1 cellular context compared by ENCODE assay signal in the genomic region with DNA sequence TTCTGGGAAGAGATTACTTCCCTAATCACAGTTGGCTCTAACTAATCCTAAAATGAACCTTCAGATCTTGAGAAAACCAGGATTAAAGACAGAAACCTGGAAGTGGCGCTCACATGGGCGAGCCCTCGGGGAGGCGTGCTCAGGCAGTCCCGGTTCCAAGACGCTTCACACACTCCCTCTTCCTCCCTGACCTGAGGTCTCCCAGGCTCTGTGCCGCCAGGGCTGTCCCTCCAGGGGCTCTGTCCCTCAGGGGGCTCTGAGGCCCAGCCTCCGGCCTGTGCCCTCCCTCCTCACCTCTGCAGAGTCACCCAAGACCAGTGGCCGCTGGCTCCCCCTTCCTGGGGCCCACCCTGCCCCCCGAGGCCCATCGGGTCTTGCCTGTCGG.
TF ChIP-seq lines count a peak whose summit lies in the region.

No MANE protein-coding gene starts in this region.

TF ChIP-seq in H1, 55 proteins besides CTCF, POLR2A, EP300 and RAD21:
- TF ChIP-seq, protein P1, sequence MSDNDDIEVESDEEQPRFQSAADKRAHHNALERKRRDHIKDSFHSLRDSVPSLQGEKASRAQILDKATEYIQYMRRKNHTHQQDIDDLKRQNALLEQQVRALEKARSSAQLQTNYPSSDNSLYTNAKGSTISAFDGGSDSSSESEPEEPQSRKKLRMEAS (IDR thresholded peaks at IDR 0.05) = no peak
- TF ChIP-seq SIRT6 (IDR thresholded peaks at IDR 0.05; ENCODE audit: low read length) (no peak), CHD2 (IDR thresholded peaks at IDR 0.05; ENCODE audit: low read length) (no peak), BRCA1 (IDR thresholded peaks at IDR 0.05; ENCODE audit: low read depth, low read length) (no peak), SP1 (IDR thresholded peaks at IDR 0.05; ENCODE audit: low read depth, low read length) (no peak), RNF2 (IDR thresholded peaks at IDR 0.05; ENCODE audit: borderline replicate concordance, low read depth, low read length, missing control alignments, poor library complexity, severe bottlenecking) (no peak), TAF7 (optimal IDR thresholded peaks at IDR 0.05; ENCODE audit: borderline replicate concordance, low read depth, low read length) (no peak), NRF1 (IDR thresholded peaks at IDR 0.05; ENCODE audit: low read depth, low read length) (no peak), RFX5 (IDR thresholded peaks at IDR 0.05; ENCODE audit: borderline replicate concordance, low read depth, low read length) (no peak), TAF1 (IDR thresholded peaks at IDR 0.05; ENCODE audit: low read depth, low read length) (no peak), HDAC6 (IDR thresholded peaks at IDR 0.05; ENCODE audit: low read depth, low read length) (no peak), KDM1A (IDR thresholded peaks at IDR 0.05; ENCODE audit: borderline replicate concordance, low read length) (no peak), KDM5A (IDR thresholded peaks at IDR 0.05; ENCODE audit: low read length) (no peak), TBP (IDR thresholded peaks at IDR 0.05; ENCODE audit: low read depth, low read length) (no peak)
- TF ChIP-seq, protein P2, sequence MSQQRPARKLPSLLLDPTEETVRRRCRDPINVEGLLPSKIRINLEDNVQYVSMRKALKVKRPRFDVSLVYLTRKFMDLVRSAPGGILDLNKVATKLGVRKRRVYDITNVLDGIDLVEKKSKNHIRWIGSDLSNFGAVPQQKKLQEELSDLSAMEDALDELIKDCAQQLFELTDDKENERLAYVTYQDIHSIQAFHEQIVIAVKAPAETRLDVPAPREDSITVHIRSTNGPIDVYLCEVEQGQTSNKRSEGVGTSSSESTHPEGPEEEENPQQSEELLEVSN (IDR thresholded peaks at IDR 0.05) = no peak
TF ChIP-seq in H1: peak in this region for 0.
